In genomic region chr20:22374066-22374465, GRCh38 we compare ENCODE assay signal across 20 cellular contexts.
DNase-seq lines count a peak whose midpoint lies in the region; TF ChIP-seq lines count a peak whose summit lies in the region.
"Had no signal": no experiment of that assay in that cellular context is flagged by ENCODE, and none has a peak within 500 bp of the region (broad histone marks: within the 10 kb centered on the region; RNA-seq: fewer than 3 reads in every experiment).

No MANE protein-coding gene starts in this region.

- H3K36me3 ChIP-seq in brain microvascular endothelial cell (replicated peaks): no peaks in the 10 kb centered on the region
- H3K36me3 ChIP-seq: neural progenitor cell, prostate gland had no signal

- no peaks in the 10 kb centered on the region for H3K27me3 ChIP-seq in brain microvascular endothelial cell (replicated peaks)

- TF ChIP-seq CTCF in C4-2B (conservative IDR thresholded peaks at IDR 0.05): no peak
- TF ChIP-seq CTCF in brain microvascular endothelial cell (IDR thresholded peaks at IDR 0.05; ENCODE audit: low read depth, low read length, missing control alignments): no peak

- no peak overlapping the region for H3K4me3 ChIP-seq in brain microvascular endothelial cell (ENCODE audit: low read depth, low read length)
- H3K4me3 ChIP-seq: neural progenitor cell, prostate gland had no signal

- DNase-seq in NCI-H1105 treated with DMSO at 0.1 percent for 48 hours (lab: John Stamatoyannopoulos, UW) (peak; percentile 55), NCI-H774 (lab: John Stamatoyannopoulos, UW) (peak; percentile 36), epithelial cell of prostate (ENCODE audit: low read depth, low spot score) (peak; percentile 66), NK-92 (lab: John Stamatoyannopoulos, UW; ENCODE audit: unreplicated experiment) (no peak), occipital lobe (lab: John Stamatoyannopoulos, UW) (no peak), brain microvascular endothelial cell (no peak), glomerular visceral epithelial cell (ENCODE audit: extremely low spot score) (no peak)
- DNase-seq: activated CD4-positive, alpha-beta T cell treated with anti-CD3 and anti-CD28 coated beads for 1 hour; activated naive CD4-positive, alpha-beta T cell treated with anti-CD3 and anti-CD28 coated beads, Interleukin-2, amount 10 ng/mL, durations not matched to agents 7 days and 5 days; activated T-cell treated with anti-CD3 and anti-CD28 coated beads, Interleukin-2, amount 50 U/mL, for 4 hours; amygdala; C1 segment of cervical spinal cord; immature natural killer cell; IMR-90; NCI-H1436 treated with DMSO at 0.1 percent for 48 hours; NCI-H2227 treated with DMSO at 0.1 percent for 48 hours; substantia nigra had no signal

- in situ Hi-C loops in brain microvascular endothelial cell (cut with HindIII; ENCODE audit: low pct_ligation_motif_present, low sequenced_read_pairs): no loop called here

- H3K27ac ChIP-seq in C4-2B: peak overlapping the region; percentile 45
- peak overlapping the region; percentile 91 for H3K27ac ChIP-seq in epithelial cell of prostate
- no peak overlapping the region for H3K27ac ChIP-seq in brain microvascular endothelial cell
- H3K27ac ChIP-seq: neural progenitor cell, prostate gland had no signal

Comparison
In these comparisons a context has a peak if more than half of its experiments do, and no peak if none do; other contexts are left out.
1. DNase-seq: peak in NCI-H1105 treated with DMSO at 0.1 percent for 48 hours (single experiment), NCI-H774 (single experiment) and epithelial cell of prostate (single experiment); none in NK-92 (single experiment), occipital lobe (single experiment), brain microvascular endothelial cell (single experiment) and glomerular visceral epithelial cell (single experiment).